In genomic region chr4:113052379-113052951, GRCh38 we compare ENCODE assay signal across 1 cellular context.
TF ChIP-seq lines count a peak whose summit lies in the region.

No MANE protein-coding gene starts in this region.

TF ChIP-seq in GM12878, 131 proteins besides CTCF, POLR2A, EP300 and RAD21 (continued from another document):
- TF ChIP-seq ZBTB11 (CRISPR knock-in tag; IDR thresholded peaks at IDR 0.05) = no peak
- no peak for TF ChIP-seq HDAC6 (IDR thresholded peaks at IDR 0.05; ENCODE audit: unreplicated experiment)
- no peak for TF ChIP-seq FOXK2 (IDR thresholded peaks at IDR 0.05)
- no peak for TF ChIP-seq BACH1 (IDR thresholded peaks at IDR 0.05; ENCODE audit: borderline replicate concordance)
- no peak for TF ChIP-seq HCFC1 (IDR thresholded peaks at IDR 0.05; ENCODE audit: low read length)
- TF ChIP-seq RUNX3 (IDR thresholded peaks at IDR 0.05; ENCODE audit: low read length) = peak; percentile 96
- TF ChIP-seq DPF2 (IDR thresholded peaks at IDR 0.05) = peak; percentile 68; the same call in 1 of the 2 replicates
- no peak for TF ChIP-seq ZNF384 (IDR thresholded peaks at IDR 0.05; ENCODE audit: borderline replicate concordance, low read depth, low read length)
- TF ChIP-seq TCF3 (IDR thresholded peaks at IDR 0.05; ENCODE audit: borderline replicate concordance, insufficient read depth, low read depth, low read length) = 0 out of 2 replicates have a peak, but pooled peaks have one; percentile 23
- no peak for TF ChIP-seq ATF3 (IDR thresholded peaks at IDR 0.05; ENCODE audit: borderline replicate concordance, extremely low read depth, low read depth, low read length)
- peak; percentile 39; the same call in 1 of the 2 replicates for TF ChIP-seq CREB1 (IDR thresholded peaks at IDR 0.05; ENCODE audit: low read depth)
- no peak for TF ChIP-seq KAT2A (conservative IDR thresholded peaks at IDR 0.05; ENCODE audit: control insufficient read depth, low read depth, low read length)
- TF ChIP-seq CREM (IDR thresholded peaks at IDR 0.05; ENCODE audit: low read depth) = peak; percentile 35; the same call in 1 of the 2 replicates
- TF ChIP-seq POLR2AphosphoS2 (IDR thresholded peaks at IDR 0.05; ENCODE audit: low read depth, low read length) = no peak
- TF ChIP-seq STAT3 (IDR thresholded peaks at IDR 0.05; ENCODE audit: low read depth, low read length) = no peak
- peak; percentile 76 for TF ChIP-seq CBFB (IDR thresholded peaks at IDR 0.05; ENCODE audit: low read depth)
- TF ChIP-seq MYB (IDR thresholded peaks at IDR 0.05; ENCODE audit: borderline replicate concordance, low read depth, low read length) = no peak
- TF ChIP-seq ZBTB33 (IDR thresholded peaks at IDR 0.05) = no peak
- no peak for TF ChIP-seq SPI1 (IDR thresholded peaks at IDR 0.05; ENCODE audit: borderline replicate concordance, insufficient read depth, low read depth, low read length)
- no peak for TF ChIP-seq SUPT20H (IDR thresholded peaks at IDR 0.05; ENCODE audit: borderline replicate concordance, control insufficient read depth, low read depth, low read length)
- 0 out of 2 replicates have a peak, but pooled peaks have one; percentile 39 for TF ChIP-seq FOXM1 (IDR thresholded peaks at IDR 0.05; ENCODE audit: low read depth, low read length)
- TF ChIP-seq ETV6 (conservative IDR thresholded peaks at IDR 0.05 in 1 of 2, IDR thresholded peaks at IDR 0.05 in 1 of 2; ENCODE audit: borderline replicate concordance in 1 of 2, low read depth in 1 of 2) = 0 out of 4 replicates have a peak, but pooled peaks of 1 of the 2 experiments have one; percentile 14
- no peak for TF ChIP-seq ESRRA (IDR thresholded peaks at IDR 0.05; ENCODE audit: low read length)
- TF ChIP-seq IRF3 (IDR thresholded peaks at IDR 0.05) = no peak
- no peak for TF ChIP-seq MLLT1 (IDR thresholded peaks at IDR 0.05)
- TF ChIP-seq BMI1 (IDR thresholded peaks at IDR 0.05; ENCODE audit: borderline replicate concordance) = no peak
- TF ChIP-seq ZZZ3 (IDR thresholded peaks at IDR 0.05; ENCODE audit: control insufficient read depth, insufficient read length, low read depth) = no peak
- TF ChIP-seq ZBED1 (IDR thresholded peaks at IDR 0.05; ENCODE audit: borderline replicate concordance) = no peak
- peak; percentile 74 for TF ChIP-seq NFIC (IDR thresholded peaks at IDR 0.05; ENCODE audit: low read depth, low read length)
- no peak for TF ChIP-seq BCL3 (IDR thresholded peaks at IDR 0.05; ENCODE audit: borderline replicate concordance, insufficient read depth, low read depth, low read length, poor library complexity, severe bottlenecking)
- TF ChIP-seq YY1 (IDR thresholded peaks at IDR 0.05; ENCODE audit: low read depth, low read length) = no peak
- no peak for TF ChIP-seq CEBPB (IDR thresholded peaks at IDR 0.05; ENCODE audit: borderline replicate concordance in 1 of 2, low read depth in 2 of 2, low read length in 2 of 2)
- no peak for TF ChIP-seq HDGF (IDR thresholded peaks at IDR 0.05)
- TF ChIP-seq GATAD2B (conservative IDR thresholded peaks at IDR 0.05; ENCODE audit: low read depth) = 0 out of 2 replicates have a peak, but pooled peaks have one; percentile 52
- TF ChIP-seq TAF1 (IDR thresholded peaks at IDR 0.05; ENCODE audit: borderline replicate concordance, low read depth, low read length) = no peak
- TF ChIP-seq NR2C2 (IDR thresholded peaks at IDR 0.05; ENCODE audit: borderline replicate concordance, control insufficient read depth, insufficient read length, low read depth) = no peak
- TF ChIP-seq IKZF1 (conservative IDR thresholded peaks at IDR 0.05) = peak; percentile 58
- peak; percentile 50; the same call in 1 of the 2 replicates for TF ChIP-seq MTA2 (IDR thresholded peaks at IDR 0.05; ENCODE audit: low read depth)
- TF ChIP-seq ZNF207 (IDR thresholded peaks at IDR 0.05; ENCODE audit: borderline replicate concordance) = no peak
- TF ChIP-seq WRNIP1 (IDR thresholded peaks at IDR 0.05; ENCODE audit: borderline replicate concordance, low read depth, low read length) = no peak
- no peak for TF ChIP-seq RELA (IDR thresholded peaks at IDR 0.05; ENCODE audit: borderline replicate concordance, partially characterized antibody)
- no peak for TF ChIP-seq SMARCA5 (IDR thresholded peaks at IDR 0.05)
- no peak for TF ChIP-seq SUZ12 (IDR thresholded peaks at IDR 0.05; ENCODE audit: unreplicated experiment)
- no peak for TF ChIP-seq POLR2AphosphoS5 (IDR thresholded peaks at IDR 0.05; ENCODE audit: low read length)
- TF ChIP-seq CHD1 (IDR thresholded peaks at IDR 0.05; ENCODE audit: low read depth, low read length) = no peak
- TF ChIP-seq POU2F2 (IDR thresholded peaks at IDR 0.05; ENCODE audit: borderline replicate concordance, low read depth, low read length) = no peak
- TF ChIP-seq PAX8 (IDR thresholded peaks at IDR 0.05) = no peak
- TF ChIP-seq TARDBP (IDR thresholded peaks at IDR 0.05; ENCODE audit: borderline replicate concordance) = no peak
- no peak for TF ChIP-seq E4F1 (IDR thresholded peaks at IDR 0.05; ENCODE audit: borderline replicate concordance, partially characterized antibody)
- peak; percentile 43; the same call in 1 of the 2 replicates for TF ChIP-seq ATF7 (IDR thresholded peaks at IDR 0.05; ENCODE audit: low read depth)
- no peak for TF ChIP-seq FOS (IDR thresholded peaks at IDR 0.05; ENCODE audit: borderline replicate concordance, extremely low read depth, insufficient read length)
- no peak for TF ChIP-seq CBX5 (IDR thresholded peaks at IDR 0.05; ENCODE audit: low read depth)
- TF ChIP-seq JUNB (IDR thresholded peaks at IDR 0.05) = peak; percentile 76
- no peak for TF ChIP-seq TBL1XR1 (IDR thresholded peaks at IDR 0.05; ENCODE audit: low read depth, low read length)
- TF ChIP-seq E2F4 (IDR thresholded peaks at IDR 0.05; ENCODE audit: low read depth, low read length) = no peak
- TF ChIP-seq PAX5 (IDR thresholded peaks at IDR 0.05; ENCODE audit: borderline replicate concordance, low read depth, low read length) = peak; percentile 65; the same call in 1 of the 2 replicates
